ENCODE assay signal across 1 cellular context in genomic region chr3:155179425-155179814, GRCh38.
TF ChIP-seq lines count a peak whose summit lies in the region.

No MANE protein-coding gene starts in this region.

TF ChIP-seq in K562, 482 proteins besides CTCF, POLR2A, EP300 and RAD21 (continued from another document and continues in another):
- TF ChIP-seq SMARCA4 (IDR thresholded peaks at IDR 0.05) (peak; percentile 93), HDAC1 (IDR thresholded peaks at IDR 0.05) (peak in 1 of 2 experiments; percentile 70; a peak in 2 of 4 replicates), MTF1 (CRISPR knock-in tag; IDR thresholded peaks at IDR 0.05; ENCODE audit: borderline replicate concordance) (no peak), CBX3 (IDR thresholded peaks at IDR 0.05; ENCODE audit: borderline replicate concordance in 1 of 2, low read length in 2 of 2) (no peak; a peak in 1 of 3 replicates), JUND (IDR thresholded peaks at IDR 0.05; ENCODE audit: borderline replicate concordance, low read depth, low read length) (peak; percentile 44; the same call in 1 of the 2 replicates), JUND (tag; IDR thresholded peaks at IDR 0.05; ENCODE audit: borderline replicate concordance, low read depth, low read length) (0 out of 3 replicates have a peak, but pooled peaks have one; percentile 14), HIVEP1 (CRISPR knock-in tag; IDR thresholded peaks at IDR 0.05) (no peak), ZC3H4 (CRISPR knock-in tag; IDR thresholded peaks at IDR 0.05; ENCODE audit: borderline replicate concordance) (no peak), NR2C2 (CRISPR knock-in tag; IDR thresholded peaks at IDR 0.05) (no peak), NR2C2 (tag; IDR thresholded peaks at IDR 0.05) (peak; percentile 39; the same call in 1 of the 2 replicates), BHLHE40 (IDR thresholded peaks at IDR 0.05; ENCODE audit: low read length) (0 out of 2 replicates have a peak, but pooled peaks have one; percentile 30), MTA2 (IDR thresholded peaks at IDR 0.05; ENCODE audit: low read depth) (peak; percentile 88), ZNF444 (CRISPR knock-in tag; IDR thresholded peaks at IDR 0.05) (no peak), ZNF232 (CRISPR knock-in tag; IDR thresholded peaks at IDR 0.05) (no peak), SOX6 (IDR thresholded peaks at IDR 0.05) (peak; percentile 80), CREM (IDR thresholded peaks at IDR 0.05; ENCODE audit: low read depth) (peak; percentile 59; the same call in 1 of the 2 replicates), YY1 (IDR thresholded peaks at IDR 0.05; ENCODE audit: borderline replicate concordance in 1 of 3, control insufficient read depth in 1 of 3, extremely low read depth in 1 of 3, insufficient read depth in 3 of 3, insufficient read length in 1 of 3, insufficient replicate concordance in 2 of 3, low read depth in 1 of 3, low read length in 2 of 3) (peak in 1 of 3 experiments; percentile 16), KDM2B (CRISPR knock-in tag; IDR thresholded peaks at IDR 0.05) (no peak), CBFA2T3 (IDR thresholded peaks at IDR 0.05) (peak; percentile 96), ZNF175 (CRISPR knock-in tag; IDR thresholded peaks at IDR 0.05; ENCODE audit: low read depth) (no peak), ARID1B (IDR thresholded peaks at IDR 0.05) (peak; percentile 96), ZNF23 (CRISPR knock-in tag; IDR thresholded peaks at IDR 0.05) (no peak), HDAC2 (IDR thresholded peaks at IDR 0.05) (peak; percentile 47; the same call in 1 of the 2 replicates), EGR1 (conservative IDR thresholded peaks at IDR 0.05) (peak; percentile 34; the same call in 1 of the 2 replicates), ZZZ3 (IDR thresholded peaks at IDR 0.05) (no peak), ZNF134 (CRISPR knock-in tag; conservative IDR thresholded peaks at IDR 0.05) (no peak), TBL1XR1 (IDR thresholded peaks at IDR 0.05; ENCODE audit: low read length in 2 of 2) (peak in 1 of 2 experiments; percentile 81; a peak in 2 of 4 replicates), CC2D1A (IDR thresholded peaks at IDR 0.05) (peak; percentile 54; the same call in 1 of the 2 replicates), TEAD4 (IDR thresholded peaks at IDR 0.05; ENCODE audit: low read length) (peak; percentile 93), TEAD4 (CRISPR knock-in tag; IDR thresholded peaks at IDR 0.05; ENCODE audit: borderline replicate concordance) (no peak), SAFB2 (IDR thresholded peaks at IDR 0.05; ENCODE audit: borderline replicate concordance, low read depth, low read length, severe bottlenecking) (no peak), CBFA2T2 (conservative IDR thresholded peaks at IDR 0.05) (peak; percentile 92), NFXL1 (CRISPR knock-in tag; IDR thresholded peaks at IDR 0.05) (no peak), ATF7 (IDR thresholded peaks at IDR 0.05) (no peak; the same call in 1 of the 2 replicates), POLR2G (IDR thresholded peaks at IDR 0.05; ENCODE audit: low read depth, low read length) (no peak), MYNN (IDR thresholded peaks at IDR 0.05) (peak; percentile 27; the same call in 1 of the 2 replicates), MYNN (CRISPR knock-in tag; IDR thresholded peaks at IDR 0.05) (no peak), DIDO1 (tag; IDR thresholded peaks at IDR 0.05; ENCODE audit: low read depth) (no peak), NFRKB (IDR thresholded peaks at IDR 0.05; ENCODE audit: low read depth) (no peak), MAFF (IDR thresholded peaks at IDR 0.05; ENCODE audit: low read length) (no peak; the same call in 1 of the 2 replicates), POLR3G (IDR thresholded peaks at IDR 0.05; ENCODE audit: extremely low read depth, insufficient read length, insufficient replicate concordance) (no peak), GATA2 (CRISPR knock-in tag; IDR thresholded peaks at IDR 0.05) (peak; percentile 87), JUNB (CRISPR knock-in tag; conservative IDR thresholded peaks at IDR 0.05) (no peak), PML (IDR thresholded peaks at IDR 0.05; ENCODE audit: low read length) (peak; percentile 76; the same call in 1 of the 2 replicates), MEF2D (tag; conservative IDR thresholded peaks at IDR 0.05; ENCODE audit: low read depth) (no peak), GTF2F1 (IDR thresholded peaks at IDR 0.05; ENCODE audit: low read depth, low read length) (no peak), TRIM28 (IDR thresholded peaks at IDR 0.05) (0 out of 2 replicates have a peak, but pooled peaks have one; percentile 28), HMBOX1 (IDR thresholded peaks at IDR 0.05) (peak; percentile 58; the same call in 1 of the 2 replicates), GATAD2B (IDR thresholded peaks at IDR 0.05; ENCODE audit: borderline replicate concordance) (no peak), RBM39 (optimal IDR thresholded peaks at IDR 0.05; ENCODE audit: low read depth, low read length) (no peak), ARID3A (IDR thresholded peaks at IDR 0.05; ENCODE audit: borderline replicate concordance, low read depth, low read length) (no peak), THRAP3 (IDR thresholded peaks at IDR 0.05; ENCODE audit: borderline replicate concordance) (no peak), NR2C1 (IDR thresholded peaks at IDR 0.05) (peak; percentile 45; the same call in 1 of the 2 replicates), NR2C1 (tag; IDR thresholded peaks at IDR 0.05) (peak; percentile 47; the same call in 1 of the 2 replicates), SIRT6 (IDR thresholded peaks at IDR 0.05; ENCODE audit: low read depth, low read length) (no peak), TCF3 (CRISPR knock-in tag; IDR thresholded peaks at IDR 0.05) (peak; percentile 94)
- TF ChIP-seq, protein P1, sequence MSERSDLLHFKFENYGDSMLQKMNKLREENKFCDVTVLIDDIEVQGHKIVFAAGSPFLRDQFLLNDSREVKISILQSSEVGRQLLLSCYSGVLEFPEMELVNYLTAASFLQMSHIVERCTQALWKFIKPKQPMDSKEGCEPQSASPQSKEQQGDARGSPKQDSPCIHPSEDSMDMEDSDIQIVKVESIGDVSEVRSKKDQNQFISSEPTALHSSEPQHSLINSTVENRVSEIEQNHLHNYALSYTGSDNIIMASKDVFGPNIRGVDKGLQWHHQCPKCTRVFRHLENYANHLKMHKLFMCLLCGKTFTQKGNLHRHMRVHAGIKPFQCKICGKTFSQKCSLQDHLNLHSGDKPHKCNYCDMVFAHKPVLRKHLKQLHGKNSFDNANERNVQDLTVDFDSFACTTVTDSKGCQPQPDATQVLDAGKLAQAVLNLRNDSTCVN (CRISPR knock-in tag; IDR thresholded peaks at IDR 0.05), result peak; percentile 22; the same call in 1 of the 2 replicates
- TF ChIP-seq, protein P2, sequence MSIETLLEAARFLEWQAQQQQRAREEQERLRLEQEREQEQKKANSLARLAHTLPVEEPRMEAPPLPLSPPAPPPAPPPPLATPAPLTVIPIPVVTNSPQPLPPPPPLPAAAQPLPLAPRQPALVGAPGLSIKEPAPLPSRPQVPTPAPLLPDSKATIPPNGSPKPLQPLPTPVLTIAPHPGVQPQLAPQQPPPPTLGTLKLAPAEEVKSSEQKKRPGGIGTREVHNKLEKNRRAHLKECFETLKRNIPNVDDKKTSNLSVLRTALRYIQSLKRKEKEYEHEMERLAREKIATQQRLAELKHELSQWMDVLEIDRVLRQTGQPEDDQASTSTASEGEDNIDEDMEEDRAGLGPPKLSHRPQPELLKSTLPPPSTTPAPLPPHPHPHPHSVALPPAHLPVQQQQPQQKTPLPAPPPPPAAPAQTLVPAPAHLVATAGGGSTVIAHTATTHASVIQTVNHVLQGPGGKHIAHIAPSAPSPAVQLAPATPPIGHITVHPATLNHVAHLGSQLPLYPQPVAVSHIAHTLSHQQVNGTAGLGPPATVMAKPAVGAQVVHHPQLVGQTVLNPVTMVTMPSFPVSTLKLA (conservative IDR thresholded peaks at IDR 0.05), result peak in 1 of 2 experiments; percentile 19; a peak in 1 of 4 replicates
- TF ChIP-seq, protein P3, sequence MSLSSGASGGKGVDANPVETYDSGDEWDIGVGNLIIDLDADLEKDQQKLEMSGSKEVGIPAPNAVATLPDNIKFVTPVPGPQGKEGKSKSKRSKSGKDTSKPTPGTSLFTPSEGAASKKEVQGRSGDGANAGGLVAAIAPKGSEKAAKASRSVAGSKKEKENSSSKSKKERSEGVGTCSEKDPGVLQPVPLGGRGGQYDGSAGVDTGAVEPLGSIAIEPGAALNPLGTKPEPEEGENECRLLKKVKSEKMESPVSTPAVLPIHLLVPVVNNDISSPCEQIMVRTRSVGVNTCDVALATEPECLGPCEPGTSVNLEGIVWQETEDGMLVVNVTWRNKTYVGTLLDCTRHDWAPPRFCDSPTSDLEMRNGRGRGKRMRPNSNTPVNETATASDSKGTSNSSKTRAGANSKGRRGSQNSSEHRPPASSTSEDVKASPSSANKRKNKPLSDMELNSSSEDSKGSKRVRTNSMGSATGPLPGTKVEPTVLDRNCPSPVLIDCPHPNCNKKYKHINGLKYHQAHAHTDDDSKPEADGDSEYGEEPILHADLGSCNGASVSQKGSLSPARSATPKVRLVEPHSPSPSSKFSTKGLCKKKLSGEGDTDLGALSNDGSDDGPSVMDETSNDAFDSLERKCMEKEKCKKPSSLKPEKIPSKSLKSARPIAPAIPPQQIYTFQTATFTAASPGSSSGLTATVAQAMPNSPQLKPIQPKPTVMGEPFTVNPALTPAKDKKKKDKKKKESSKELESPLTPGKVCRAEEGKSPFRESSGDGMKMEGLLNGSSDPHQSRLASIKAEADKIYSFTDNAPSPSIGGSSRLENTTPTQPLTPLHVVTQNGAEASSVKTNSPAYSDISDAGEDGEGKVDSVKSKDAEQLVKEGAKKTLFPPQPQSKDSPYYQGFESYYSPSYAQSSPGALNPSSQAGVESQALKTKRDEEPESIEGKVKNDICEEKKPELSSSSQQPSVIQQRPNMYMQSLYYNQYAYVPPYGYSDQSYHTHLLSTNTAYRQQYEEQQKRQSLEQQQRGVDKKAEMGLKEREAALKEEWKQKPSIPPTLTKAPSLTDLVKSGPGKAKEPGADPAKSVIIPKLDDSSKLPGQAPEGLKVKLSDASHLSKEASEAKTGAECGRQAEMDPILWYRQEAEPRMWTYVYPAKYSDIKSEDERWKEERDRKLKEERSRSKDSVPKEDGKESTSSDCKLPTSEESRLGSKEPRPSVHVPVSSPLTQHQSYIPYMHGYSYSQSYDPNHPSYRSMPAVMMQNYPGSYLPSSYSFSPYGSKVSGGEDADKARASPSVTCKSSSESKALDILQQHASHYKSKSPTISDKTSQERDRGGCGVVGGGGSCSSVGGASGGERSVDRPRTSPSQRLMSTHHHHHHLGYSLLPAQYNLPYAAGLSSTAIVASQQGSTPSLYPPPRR (CRISPR knock-in tag; IDR thresholded peaks at IDR 0.05; ENCODE audit: borderline replicate concordance), result 0 out of 2 replicates have a peak, but pooled peaks have one; percentile 26
- TF ChIP-seq, protein P4, sequence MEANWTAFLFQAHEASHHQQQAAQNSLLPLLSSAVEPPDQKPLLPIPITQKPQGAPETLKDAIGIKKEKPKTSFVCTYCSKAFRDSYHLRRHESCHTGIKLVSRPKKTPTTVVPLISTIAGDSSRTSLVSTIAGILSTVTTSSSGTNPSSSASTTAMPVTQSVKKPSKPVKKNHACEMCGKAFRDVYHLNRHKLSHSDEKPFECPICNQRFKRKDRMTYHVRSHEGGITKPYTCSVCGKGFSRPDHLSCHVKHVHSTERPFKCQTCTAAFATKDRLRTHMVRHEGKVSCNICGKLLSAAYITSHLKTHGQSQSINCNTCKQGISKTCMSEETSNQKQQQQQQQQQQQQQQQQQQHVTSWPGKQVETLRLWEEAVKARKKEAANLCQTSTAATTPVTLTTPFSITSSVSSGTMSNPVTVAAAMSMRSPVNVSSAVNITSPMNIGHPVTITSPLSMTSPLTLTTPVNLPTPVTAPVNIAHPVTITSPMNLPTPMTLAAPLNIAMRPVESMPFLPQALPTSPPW (CRISPR knock-in tag; IDR thresholded peaks at IDR 0.05), result 0 out of 2 replicates have a peak, but pooled peaks have one; percentile 12
- TF ChIP-seq, protein P5, sequence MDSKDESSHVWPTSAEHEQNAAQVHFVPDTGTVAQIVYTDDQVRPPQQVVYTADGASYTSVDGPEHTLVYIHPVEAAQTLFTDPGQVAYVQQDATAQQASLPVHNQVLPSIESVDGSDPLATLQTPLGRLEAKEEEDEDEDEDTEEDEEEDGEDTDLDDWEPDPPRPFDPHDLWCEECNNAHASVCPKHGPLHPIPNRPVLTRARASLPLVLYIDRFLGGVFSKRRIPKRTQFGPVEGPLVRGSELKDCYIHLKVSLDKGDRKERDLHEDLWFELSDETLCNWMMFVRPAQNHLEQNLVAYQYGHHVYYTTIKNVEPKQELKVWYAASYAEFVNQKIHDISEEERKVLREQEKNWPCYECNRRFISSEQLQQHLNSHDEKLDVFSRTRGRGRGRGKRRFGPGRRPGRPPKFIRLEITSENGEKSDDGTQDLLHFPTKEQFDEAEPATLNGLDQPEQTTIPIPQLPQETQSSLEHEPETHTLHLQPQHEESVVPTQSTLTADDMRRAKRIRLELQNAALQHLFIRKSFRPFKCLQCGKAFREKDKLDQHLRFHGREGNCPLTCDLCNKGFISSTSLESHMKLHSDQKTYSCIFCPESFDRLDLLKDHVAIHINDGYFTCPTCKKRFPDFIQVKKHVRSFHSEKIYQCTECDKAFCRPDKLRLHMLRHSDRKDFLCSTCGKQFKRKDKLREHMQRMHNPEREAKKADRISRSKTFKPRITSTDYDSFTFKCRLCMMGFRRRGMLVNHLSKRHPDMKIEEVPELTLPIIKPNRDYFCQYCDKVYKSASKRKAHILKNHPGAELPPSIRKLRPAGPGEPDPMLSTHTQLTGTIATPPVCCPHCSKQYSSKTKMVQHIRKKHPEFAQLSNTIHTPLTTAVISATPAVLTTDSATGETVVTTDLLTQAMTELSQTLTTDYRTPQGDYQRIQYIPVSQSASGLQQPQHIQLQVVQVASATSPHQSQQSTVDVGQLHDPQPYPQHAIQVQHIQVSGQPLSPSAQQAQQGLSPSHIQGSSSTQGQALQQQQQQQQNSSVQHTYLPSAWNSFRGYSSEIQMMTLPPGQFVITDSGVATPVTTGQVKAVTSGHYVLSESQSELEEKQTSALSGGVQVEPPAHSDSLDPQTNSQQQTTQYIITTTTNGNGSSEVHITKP (IDR thresholded peaks at IDR 0.05; ENCODE audit: partially characterized antibody), result peak; percentile 75
